27 cellular contexts compared by ENCODE assay signal in the genomic region with DNA sequence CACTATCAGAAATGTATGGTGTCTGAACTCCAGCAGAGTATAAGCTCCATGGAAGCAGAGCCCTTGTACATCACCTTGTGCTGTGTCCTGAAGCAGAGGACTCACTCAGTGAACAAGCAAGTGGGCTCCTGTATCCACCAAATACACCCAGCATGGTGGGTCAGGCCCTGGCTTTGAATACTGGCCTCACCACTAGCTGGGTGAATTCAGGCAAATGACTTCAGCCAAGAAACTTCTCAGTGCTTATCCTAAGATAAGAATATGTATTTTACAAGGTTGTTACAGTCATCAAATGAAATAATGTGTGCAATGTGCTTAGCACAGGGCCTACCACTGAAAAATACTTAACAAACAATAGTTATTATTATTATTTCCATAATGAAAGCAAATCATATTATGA.
A peak's percentile ranks its signal among the peaks of the same experiment; 100 is the strongest.
DNase-seq lines count a peak whose midpoint lies in the region; ATAC-seq and TF ChIP-seq lines count a peak whose summit lies in the region.
"Had no signal": no experiment of that assay in that cellular context is flagged by ENCODE, and none has a peak within 500 bp of the region (broad histone marks: within the 10 kb centered on the region; RNA-seq: fewer than 3 reads in every experiment).

No MANE protein-coding gene starts in this region.

- intact Hi-C loops in esophagus muscularis mucosa (cut with DNase I), result no loop called here

- no peak overlapping the region; the same call in 1 of the 2 replicates for H3K4me3 Mint-ChIP-seq in HFFc6
- H3K4me3 Mint-ChIP-seq: activated CD8-positive, alpha-beta T cell treated with anti-CD3 and anti-CD28 coated beads, Interleukin-2, amount 10 ng/mL, durations not matched to agents 7 days and 5 days; CD14-positive monocyte; H9; immature natural killer cell; stimulated activated memory B cell treated with anti-CD40 and anti-IgM and Interleukin-4, amounts not matched to agents 10 μg/mL and 1 μg/mL and 100 μg/mL, for 72 hours; T-helper 2 cell treated with Interferon-gamma antibody and Interleukin-4, amounts not matched to agents 5 μg/mL and 100 μg/mL, for 36 hours had no signal

- H3K27me3 ChIP-seq in esophagus muscularis mucosa, result no peaks in the 10 kb centered on the region
- H3K27me3 ChIP-seq in right atrium auricular region, result no peaks in the 10 kb centered on the region
- no peaks in the 10 kb centered on the region for H3K27me3 ChIP-seq in skeletal muscle tissue (ENCODE audit: control insufficient read depth in 3 of 3, insufficient read depth in 3 of 3, low read length in 3 of 3)
- H3K27me3 ChIP-seq: foreskin keratinocyte had no signal

- no peaks in the 10 kb centered on the region for H3K9me3 Mint-ChIP-seq in HFFc6
- H3K9me3 Mint-ChIP-seq: activated T-helper 2 cell treated with anti-CD3 and anti-CD28 coated beads, Interferon-gamma antibody, Interleukin-2, Interleukin-4, amounts not matched to agents 10 μg/mL and 5 μg/mL and 100 μg/mL, durations not matched to agents 14 hours and 24 hours and 36 hours; H9; stimulated activated memory B cell treated with anti-CD40 and anti-IgM and Interleukin-4, amounts not matched to agents 10 μg/mL and 1 μg/mL and 100 μg/mL, for 72 hours; T-helper 2 cell treated with Interferon-gamma antibody and Interleukin-4, amounts not matched to agents 5 μg/mL and 100 μg/mL, for 36 hours had no signal

- H3K27me3 Mint-ChIP-seq in HFFc6 (ENCODE audit: insufficient read depth), result peaks cover 12% of the 10 kb centered on the region

- H3K36me3 ChIP-seq in esophagus muscularis mucosa, result peaks cover 6 to 32% (median 25%) of the 10 kb centered on the region in 4 donors
- H3K36me3 ChIP-seq in right atrium auricular region, result peaks cover 42% of the 10 kb centered on the region
- no peaks in the 10 kb centered on the region for H3K36me3 ChIP-seq in skeletal muscle tissue (ENCODE audit: control insufficient read depth in 3 of 3, insufficient read depth in 3 of 3, low read length in 3 of 3)

- TF ChIP-seq EP300 in esophagus muscularis mucosa (IDR thresholded peaks at IDR 0.05), result no peak

- TF ChIP-seq POLR2A in esophagus muscularis mucosa (IDR thresholded peaks at IDR 0.05; ENCODE audit: low read depth), result no peak

- DNase-seq in HFFc6, result no peak
- no peak for DNase-seq in esophagus muscularis mucosa (ENCODE audit: extremely low spot score)
- no peak for DNase-seq in right atrium auricular region (ENCODE audit: low spot score)
- DNase-seq in germinal center (ENCODE audit: low spot score), result no peak
- no peak for DNase-seq in NCI-H1694 (lab: John Stamatoyannopoulos, UW)
- DNase-seq in NCI-H1930 (lab: John Stamatoyannopoulos, UW), result no peak
- DNase-seq: activated CD4-positive, alpha-beta T cell treated with anti-CD3 and anti-CD28 coated beads for 1 hour; activated CD8-positive, alpha-beta T cell treated with anti-CD3 and anti-CD28 coated beads, Interleukin-2, amount 10 ng/mL, durations not matched to agents 7 days and 5 days; activated naive CD4-positive, alpha-beta T cell treated with anti-CD3 and anti-CD28 coated beads, Interleukin-2, amount 50 U/mL, for 16 hours; caudate nucleus; DMS79 treated with DMSO at 0.1 percent for 48 hours; foreskin keratinocyte; GDM1; H9; immature natural killer cell; Kasumi-1; NCI-H1436 treated with DMSO at 0.1 percent for 48 hours; NCI-H2107; NCI-H774; SIG-M5 had no signal

- H3K4me1 Mint-ChIP-seq in HFFc6 (ENCODE audit: low read depth), result peaks cover 94% of the 10 kb centered on the region
- H3K4me1 Mint-ChIP-seq: CD14-positive monocyte; immature natural killer cell; stimulated activated memory B cell treated with anti-CD40 and anti-IgM and Interleukin-4, amounts not matched to agents 10 μg/mL and 1 μg/mL and 100 μg/mL, for 72 hours had no signal

- H3K36me3 Mint-ChIP-seq in HFFc6 (ENCODE audit: low read depth), result peaks cover 78% of the 10 kb centered on the region
- H3K36me3 Mint-ChIP-seq: CD14-positive monocyte; immature natural killer cell; stimulated activated memory B cell treated with anti-CD40 and anti-IgM and Interleukin-4, amounts not matched to agents 10 μg/mL and 1 μg/mL and 100 μg/mL, for 72 hours had no signal

- peaks cover 46 to 100% (median 96%) of the 10 kb centered on the region in 4 donors for H3K4me1 ChIP-seq in esophagus muscularis mucosa
- H3K4me1 ChIP-seq in right atrium auricular region, result peaks cover 0 to 59% of the 10 kb centered on the region in 2 donors
- H3K4me1 ChIP-seq in skeletal muscle tissue (ENCODE audit: control insufficient read depth in 3 of 3, insufficient read depth in 3 of 3, low read length in 3 of 3), result peaks cover 0 to 3% (median 0%) of the 10 kb centered on the region in 3 donors

- H3K9me3 ChIP-seq in esophagus muscularis mucosa, result no peaks in the 10 kb centered on the region
- H3K9me3 ChIP-seq in right atrium auricular region, result no peaks in the 10 kb centered on the region
- H3K9me3 ChIP-seq in skeletal muscle tissue (ENCODE audit: control insufficient read depth in 3 of 3, low read length in 3 of 3), result no peaks in the 10 kb centered on the region

- peak overlapping the region; percentile 32 to 87 (median 72) for H3K27ac ChIP-seq in esophagus muscularis mucosa (replicated peaks in 1 of 4)
- peak overlapping the region; percentile 23 to 67 for H3K27ac ChIP-seq in right atrium auricular region
- H3K27ac ChIP-seq in skeletal muscle tissue (ENCODE audit: low read depth, low read length), result peak overlapping the region; percentile 6
- H3K27ac ChIP-seq: foreskin keratinocyte had no signal

- H3K27ac Mint-ChIP-seq in HFFc6, result peak overlapping the region; percentile 61
- H3K27ac Mint-ChIP-seq: activated CD8-positive, alpha-beta T cell treated with anti-CD3 and anti-CD28 coated beads, Interleukin-2, amount 10 ng/mL, durations not matched to agents 7 days and 5 days; activated T-helper 2 cell treated with anti-CD3 and anti-CD28 coated beads, Interferon-gamma antibody, Interleukin-2, Interleukin-4, amounts not matched to agents 10 μg/mL and 5 μg/mL and 100 μg/mL, durations not matched to agents 14 hours and 24 hours and 36 hours; CD14-positive monocyte; immature natural killer cell; stimulated activated memory B cell treated with anti-CD40 and anti-IgM and Interleukin-4, amounts not matched to agents 10 μg/mL and 1 μg/mL and 100 μg/mL, for 72 hours; T-helper 2 cell treated with Interferon-gamma antibody and Interleukin-4, amounts not matched to agents 5 μg/mL and 100 μg/mL, for 36 hours had no signal

- TF ChIP-seq CTCF in HFFc6 (IDR thresholded peaks at IDR 0.05), result no peak
- no peak for TF ChIP-seq CTCF in esophagus muscularis mucosa (IDR thresholded peaks at IDR 0.05)
- TF ChIP-seq CTCF in right atrium auricular region (IDR thresholded peaks at IDR 0.05), result no peak

- ATAC-seq in GM19452 (IDR thresholded peaks at IDR 0.05; ENCODE audit: unreplicated experiment), result no peak
- ATAC-seq: activated CD8-positive, alpha-beta T cell treated with anti-CD3 and anti-CD28 coated beads, Interleukin-2, amount 10 ng/mL, durations not matched to agents 7 days and 5 days; foreskin keratinocyte; Panc1; stimulated activated memory B cell treated with anti-CD40 and anti-IgM and Interleukin-4, amounts not matched to agents 10 μg/mL and 1 μg/mL and 100 μg/mL, for 72 hours had no signal

- H3K4me3 ChIP-seq in esophagus muscularis mucosa, result no peak overlapping the region
- H3K4me3 ChIP-seq in right atrium auricular region, result no peak overlapping the region
- no peak overlapping the region for H3K4me3 ChIP-seq in skeletal muscle tissue (ENCODE audit: low read length in 3 of 3)

- no peak overlapping the region for H3K9ac ChIP-seq in skeletal muscle tissue (ENCODE audit: low read depth in 1 of 3, low read length in 3 of 3)

Comparison
In these comparisons a context has a peak if more than half of its experiments do, and no peak if none do; other contexts are left out.
1. H3K27ac ChIP-seq: peak in every context shown above with its lines; median percentile 72 in esophagus muscularis mucosa; 45 in right atrium auricular region; 6 in skeletal muscle tissue.